In genomic region chr19:34794289-34794960, GRCh38 we compare ENCODE assay signal across 19 cellular contexts. TPM values are rescaled to one million over a fixed set of nuclear protein-coding genes. Genes with fewer than 3 reads are reported as not detected.
DNase-seq lines count a peak whose midpoint lies in the region; TF ChIP-seq lines count a peak whose summit lies in the region.
"Had no signal": no experiment of that assay in that cellular context is flagged by ENCODE, and none has a peak within 500 bp of the region (broad histone marks: within the 10 kb centered on the region; RNA-seq: fewer than 3 reads in every experiment).

No MANE protein-coding gene starts in this region.

- TF ChIP-seq CTCF in MCF 10A (IDR thresholded peaks at IDR 0.05; ENCODE audit: unreplicated experiment) (no peak), mammary epithelial cell (conservative IDR thresholded peaks at IDR 0.05 in 1 of 2, IDR thresholded peaks at IDR 0.05 in 1 of 2; ENCODE audit: extremely low read depth in 1 of 2, insufficient read depth in 1 of 2, low read depth in 1 of 2, low read length in 2 of 2) (no peak), OCI-LY7 (conservative IDR thresholded peaks at IDR 0.05; ENCODE audit: low read length) (no peak), esophagus muscularis mucosa (IDR thresholded peaks at IDR 0.05) (no peak), osteocyte (IDR thresholded peaks at IDR 0.05) (no peak)

- TF ChIP-seq EP300 in esophagus muscularis mucosa (IDR thresholded peaks at IDR 0.05) = no peak

- BruUV-seq in MCF 10A (replicated peaks; lab: Mats Ljungman, UMichigan) (no TSS peak), mammary epithelial cell (replicated peaks; lab: Mats Ljungman, UMichigan) (no TSS peak), OCI-LY7 (replicated peaks; lab: Mats Ljungman, UMichigan) (no TSS peak)

- WGBS in mammary epithelial cell (ENCODE audit: low coverage, missing lambda C conversion rate) = 46% methylated on average over 4 of the region's 5 CpGs
- 70% methylated on average over 5 of the region's 5 CpGs for WGBS in esophagus muscularis mucosa

- H3K4me3 Mint-ChIP-seq in MCF 10A (ENCODE audit: unreplicated experiment) = no peak overlapping the region
- H3K4me3 Mint-ChIP-seq in osteocyte (ENCODE audit: unreplicated experiment) = no peak overlapping the region
- H3K4me3 Mint-ChIP-seq: CD4-positive, alpha-beta T cell had no signal

- POLR2A ChIA-PET in MCF 10A (lab: Yijun Ruan, JAX) (no interaction called here), OCI-LY7 (lab: Charles Lee) (no interaction called here)

- H3K9me3 ChIP-seq in mammary epithelial cell (replicated peaks; ENCODE audit: insufficient read depth, low read length) = no peaks in the 10 kb centered on the region
- no peaks in the 10 kb centered on the region for H3K9me3 ChIP-seq in OCI-LY7 (ENCODE audit: low read length)
- H3K9me3 ChIP-seq in esophagus muscularis mucosa = no peaks in the 10 kb centered on the region
- H3K9me3 ChIP-seq: BE2C, Peyer's patch had no signal

- peak; percentile 4 for DNase-seq in MCF 10A (ENCODE audit: unreplicated experiment)
- no peak for DNase-seq in mammary epithelial cell
- DNase-seq in OCI-LY7 (ENCODE audit: low spot score) = no peak
- peak; percentile 50 for DNase-seq in esophagus muscularis mucosa (ENCODE audit: extremely low spot score)
- DNase-seq in osteocyte (ENCODE audit: extremely low spot score, unreplicated experiment) = peak; percentile 46
- no peak for DNase-seq in activated CD4-positive, alpha-beta T cell treated with anti-CD3 and anti-CD28 coated beads, Interleukin-2, amount 50 U/mL, for 4 hours
- DNase-seq in SK-N-DZ (ENCODE audit: low spot score) = no peak
- no peak for DNase-seq in GDM1 (lab: John Stamatoyannopoulos, UW)
- DNase-seq: 8988T; BE2C; CD4-positive, alpha-beta T cell; DMS153; EL; NCI-H1092; NCI-H1436 treated with DMSO at 0.1 percent for 48 hours; NCI-H2029; NCI-H526; Peyer's patch had no signal

- H3K9me2 ChIP-seq in OCI-LY7 (ENCODE audit: insufficient read depth, low read length) = no peaks in the 10 kb centered on the region

- intact Hi-C loops in MCF 10A (cut with micrococcal nuclease) = no loop called here
- intact Hi-C loops in mammary epithelial cell (cut with micrococcal nuclease) = no loop called here
- intact Hi-C loops in OCI-LY7 (cut with micrococcal nuclease; ENCODE audit: unreplicated experiment) = no loop called here
- intact Hi-C loops in esophagus muscularis mucosa (cut with DNase I) = no loop called here

- no peaks in the 10 kb centered on the region for H3K27me3 ChIP-seq in mammary epithelial cell (ENCODE audit: insufficient read depth, low read length)
- H3K27me3 ChIP-seq in esophagus muscularis mucosa = no peaks in the 10 kb centered on the region
- H3K27me3 ChIP-seq: BE2C, Peyer's patch had no signal

- H3K4me1 ChIP-seq in mammary epithelial cell (ENCODE audit: insufficient read depth, low read length) (no peaks in the 10 kb centered on the region), OCI-LY7 (ENCODE audit: insufficient read depth, low read length, poor library complexity, severe bottlenecking) (no peaks in the 10 kb centered on the region), esophagus muscularis mucosa (peaks cover 0 to 6% (median 0%) of the 10 kb centered on the region in 4 donors)
- H3K4me1 ChIP-seq: BE2C, Peyer's patch had no signal

- H3K27ac Mint-ChIP-seq in MCF 10A (ENCODE audit: low read depth, unreplicated experiment) (no peak overlapping the region), osteocyte (ENCODE audit: unreplicated experiment) (no peak overlapping the region)
- H3K27ac Mint-ChIP-seq: CD4-positive, alpha-beta T cell had no signal

- H3K27me3 Mint-ChIP-seq in MCF 10A (ENCODE audit: insufficient read depth, unreplicated experiment) (no peaks in the 10 kb centered on the region), osteocyte (ENCODE audit: unreplicated experiment) (no peaks in the 10 kb centered on the region)
- H3K27me3 Mint-ChIP-seq: CD4-positive, alpha-beta T cell had no signal

- H3K27ac ChIP-seq in mammary epithelial cell (ENCODE audit: insufficient read depth, low read depth, low read length) = no peak overlapping the region
- no peak overlapping the region for H3K27ac ChIP-seq in OCI-LY7 (ENCODE audit: low read depth, low read length, poor library complexity, severe bottlenecking)
- H3K27ac ChIP-seq in esophagus muscularis mucosa (replicated peaks in 1 of 4) = no peak overlapping the region
- H3K27ac ChIP-seq: KMS-11, Peyer's patch had no signal

- in situ Hi-C loops in mammary epithelial cell (cut with MboI; ENCODE audit: low sequenced_read_pairs in 2 of 2) = no loop called here

- H3K4me1 Mint-ChIP-seq in MCF 10A (ENCODE audit: insufficient read depth, unreplicated experiment) (no peaks in the 10 kb centered on the region), osteocyte (ENCODE audit: unreplicated experiment) (no peaks in the 10 kb centered on the region)

- TF ChIP-seq POLR2A in esophagus muscularis mucosa (IDR thresholded peaks at IDR 0.05; ENCODE audit: low read depth) = no peak

- H3K9ac ChIP-seq in mammary epithelial cell (ENCODE audit: insufficient read depth, low read length) = no peak overlapping the region
- H3K9ac ChIP-seq: KMS-11 had no signal

- dilution Hi-C loops in mammary epithelial cell (cut with HindIII; ENCODE audit: low sequenced_read_pairs) = loop anchor here (5.0 kb wide), 1 partner anchor 38 kb away; no protein-coding TSS in a partner anchor

- H3K9me3 Mint-ChIP-seq in MCF 10A (ENCODE audit: unreplicated experiment) (peaks cover 18% of the 10 kb centered on the region), osteocyte (ENCODE audit: unreplicated experiment) (peaks cover 22% of the 10 kb centered on the region)

- H3K4me2 ChIP-seq in mammary epithelial cell (ENCODE audit: insufficient read depth, low read depth, low read length) (no peak overlapping the region), OCI-LY7 (ENCODE audit: low read length) (no peak overlapping the region)
- H3K4me2 ChIP-seq: KMS-11 had no signal

- H3K36me3 Mint-ChIP-seq in MCF 10A (ENCODE audit: insufficient read depth, unreplicated experiment) = no peaks in the 10 kb centered on the region
- no peaks in the 10 kb centered on the region for H3K36me3 Mint-ChIP-seq in osteocyte (ENCODE audit: unreplicated experiment)

- CTCF ChIA-PET in MCF 10A (lab: Yijun Ruan, JAX) = interaction anchor here (0.8 kb wide), 1 partner anchor 270 kb away, joined by 3 read pairs; no protein-coding TSS in a partner anchor
- CTCF ChIA-PET in mammary epithelial cell (lab: Charles Lee; ENCODE audit: low non-redundant PET) = no interaction called here
- CTCF ChIA-PET in OCI-LY7 (lab: Charles Lee; ENCODE audit: unreplicated experiment) = no interaction called here

- H3K4me3 ChIP-seq in mammary epithelial cell (replicated peaks in 1 of 3; ENCODE audit: insufficient read depth in 1 of 3, low read depth in 2 of 3, low read length in 3 of 3) (no peak overlapping the region), OCI-LY7 (ENCODE audit: low read depth, low read length, poor library complexity, severe bottlenecking) (no peak overlapping the region), esophagus muscularis mucosa (no peak overlapping the region)
- H3K4me3 ChIP-seq: Peyer's patch had no signal

- no peaks in the 10 kb centered on the region for H3K79me2 ChIP-seq in mammary epithelial cell (ENCODE audit: insufficient read depth, low read length)
- no peaks in the 10 kb centered on the region for H3K79me2 ChIP-seq in OCI-LY7 (ENCODE audit: insufficient read depth, low read depth, low read length)

- H3K36me3 ChIP-seq in mammary epithelial cell (ENCODE audit: insufficient read depth, low read length) (no peaks in the 10 kb centered on the region), OCI-LY7 (ENCODE audit: insufficient read depth, low read length) (no peaks in the 10 kb centered on the region), esophagus muscularis mucosa (no peaks in the 10 kb centered on the region)
- H3K36me3 ChIP-seq: BE2C, Peyer's patch had no signal

- H4K20me1 ChIP-seq in mammary epithelial cell (ENCODE audit: insufficient read depth, low read length) (no peaks in the 10 kb centered on the region), OCI-LY7 (ENCODE audit: insufficient read depth, low read length) (no peaks in the 10 kb centered on the region)

- no peak overlapping the region for H2AFZ ChIP-seq in mammary epithelial cell (ENCODE audit: low read depth, low read length)
- H2AFZ ChIP-seq in OCI-LY7 (ENCODE audit: low read length) = 0 out of 2 replicates have a peak overlapping the region, but pooled peaks have one; percentile 36

RNA-seq across cellular contexts. Expression of gene ZNF599, which starts 21.4 kb away (rescaled TPM):
- total RNA-seq in MCF 10A (2022) (4.1 and 4.6 TPM in 2 replicates), mammary epithelial cell (1 to 10 TPM; 4.0 to 5.7 TPM), OCI-LY7 (2022) (2.8 and 3.3 TPM in 2 replicates), esophagus muscularis mucosa (1 to 10 TPM; 5.8 to 7.1 (median 6.7) TPM), osteocyte (8.7 and 9.2 TPM in 2 replicates)
- 3.6 TPM for polyA plus RNA-seq in mammary epithelial cell
- not detected for polyA minus RNA-seq in mammary epithelial cell
- total RNA-seq in OCI-LY7 (2014; rRNA removed; shearing (Covaris generic)) = 0.44 and 3.0 TPM in 2 replicates
- polyA plus RNA-seq in SK-N-DZ (2014; cell fraction: cytosol; rRNA removed) = 11.7 and 12.3 TPM in 2 replicates
- 12.7 and 16.6 TPM in 2 replicates for polyA plus RNA-seq in SK-N-DZ (2014; cell fraction: nucleus; rRNA removed)

Comparison
In these comparisons a context has a peak if more than half of its experiments do, and no peak if none do; other contexts are left out.
1. DNase-seq: peak in MCF 10A (single experiment), esophagus muscularis mucosa (single experiment) and osteocyte (single experiment); none in mammary epithelial cell (single experiment), OCI-LY7 (single experiment), activated CD4-positive, alpha-beta T cell treated with anti-CD3 and anti-CD28 coated beads, Interleukin-2, amount 50 U/mL, for 4 hours (0 of 2), SK-N-DZ (single experiment) and GDM1 (single experiment).